1 cellular context compared by ENCODE assay signal in the genomic region with DNA sequence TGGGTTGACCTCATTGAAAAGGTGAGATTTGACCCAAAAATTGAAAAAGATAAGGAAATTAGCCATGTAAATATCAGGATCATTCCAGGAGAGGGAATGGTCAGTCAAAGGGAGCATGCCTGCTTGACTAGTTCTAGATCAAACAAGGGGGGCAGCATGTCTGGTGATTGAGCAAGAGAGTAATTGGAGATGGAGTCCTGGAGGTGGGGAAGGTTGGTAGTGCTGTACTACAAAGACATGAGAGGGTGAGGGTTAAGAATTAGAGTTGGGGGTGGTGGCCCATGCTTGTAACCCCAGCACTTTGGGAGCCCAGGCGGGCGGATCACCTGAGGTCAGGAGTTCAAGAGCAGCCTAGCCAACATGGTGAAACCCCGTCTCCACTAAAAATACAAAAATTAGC.
TF ChIP-seq lines count a peak whose summit lies in the region.

No MANE protein-coding gene starts in this region.

TF ChIP-seq in H1, 55 proteins besides CTCF, POLR2A, EP300 and RAD21:
- TF ChIP-seq TAF7 (optimal IDR thresholded peaks at IDR 0.05; ENCODE audit: borderline replicate concordance, low read depth, low read length) (no peak), CEBPB (IDR thresholded peaks at IDR 0.05; ENCODE audit: low read depth, low read length) (peak; percentile 80)
TF ChIP-seq in H1: peak in this region for 1.
